32 cellular contexts compared by ENCODE assay signal in the genomic region with DNA sequence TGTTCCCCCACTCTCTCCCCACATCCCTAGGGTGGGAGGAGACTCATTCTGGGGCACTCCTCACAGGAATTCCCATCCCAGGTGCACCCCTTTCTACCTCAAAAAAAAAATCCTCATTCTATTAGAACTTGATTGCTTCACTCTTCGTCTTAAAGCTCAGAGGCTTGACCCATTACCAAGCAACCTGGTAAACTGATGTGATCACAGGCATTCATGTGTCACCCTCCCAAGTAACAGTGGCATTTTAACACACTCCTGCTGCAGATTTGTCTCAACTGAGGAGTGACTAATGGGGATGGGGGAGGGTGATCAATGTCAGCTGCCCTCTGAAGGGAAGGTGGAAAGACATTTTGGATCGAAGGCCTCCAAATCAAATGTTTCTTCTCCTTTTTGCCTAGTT.
DNase-seq lines count a peak whose midpoint lies in the region; ATAC-seq, FAIRE-seq and TF ChIP-seq lines count a peak whose summit lies in the region.
"Had no signal": no experiment of that assay in that cellular context is flagged by ENCODE, and none has a peak within 500 bp of the region (broad histone marks: within the 10 kb centered on the region; RNA-seq: fewer than 3 reads in every experiment).

No MANE protein-coding gene starts in this region.

- no peaks in the 10 kb centered on the region for H4K20me1 ChIP-seq in GM23338 (replicated peaks; ENCODE audit: insufficient read depth)
- H4K20me1 ChIP-seq: BLaER1 had no signal

- peaks cover 2% of the 10 kb centered on the region; the same call in 1 of the 2 replicates for H3K36me3 ChIP-seq in GM23338 (ENCODE audit: insufficient read depth)
- H3K36me3 ChIP-seq: BLaER1, upper lobe of right lung had no signal

- intact Hi-C loops in CD14-positive monocyte (cut with micrococcal nuclease) = no loop called here

- H3K4me2 ChIP-seq in GM23338 = no peak overlapping the region
- H3K4me2 ChIP-seq: BLaER1, KMS-11 had no signal

- H3K27ac Mint-ChIP-seq in GM23338 = no peak overlapping the region
- H3K27ac Mint-ChIP-seq in CD14-positive monocyte = no peak overlapping the region
- H3K27ac Mint-ChIP-seq: activated B cell treated with CpG ODN at 0.5 μM for 24 hours; activated CD4-positive, alpha-beta T cell treated with anti-CD3 and anti-CD28 coated beads, Interleukin-2, amount 10 ng/mL, durations not matched to agents 7 days and 5 days; activated naive CD8-positive, alpha-beta T cell treated with anti-CD3 and anti-CD28 coated beads, Interleukin-2, amount 10 ng/mL, durations not matched to agents 7 days and 5 days; nephron progenitor cell; stimulated activated effector memory CD8-positive, alpha-beta T cell treated with anti-CD3 and anti-CD28 coated beads, Interleukin-12 subunit alpha, Interleukin-12 subunit beta, amount 100 ng/mL, for 72 hours had no signal

- ATAC-seq in GM23338 = no peak
- ATAC-seq: left cardiac atrium; stimulated activated effector memory CD8-positive, alpha-beta T cell treated with anti-CD3 and anti-CD28 coated beads, Interleukin-12 subunit alpha, Interleukin-12 subunit beta, amount 100 ng/mL, for 72 hours; upper lobe of right lung had no signal

- H3K4me1 ChIP-seq in GM23338 (ENCODE audit: insufficient read depth) = no peaks in the 10 kb centered on the region
- H3K4me1 ChIP-seq: BLaER1, upper lobe of right lung had no signal

- H3K79me2 ChIP-seq in GM23338 (replicated peaks; ENCODE audit: insufficient read depth) = no peaks in the 10 kb centered on the region

- no peaks in the 10 kb centered on the region for H3K27me3 ChIP-seq in GM23338 (ENCODE audit: insufficient read depth)
- H3K27me3 ChIP-seq: BLaER1, upper lobe of right lung had no signal

- H3K9me2 ChIP-seq in GM23338 (ENCODE audit: insufficient read depth) = 0 out of 2 replicates have a peak, but pooled peaks cover 4% of the 10 kb centered on the region

- H2AFZ ChIP-seq in GM23338 = peak overlapping the region; percentile 64

- H3K4me1 Mint-ChIP-seq in GM23338 = peaks cover 10% of the 10 kb centered on the region; the same call in 2 of the 3 replicates
- no peaks in the 10 kb centered on the region for H3K4me1 Mint-ChIP-seq in CD14-positive monocyte
- H3K4me1 Mint-ChIP-seq: activated B cell treated with CpG ODN at 0.5 μM for 24 hours; activated CD4-positive, alpha-beta T cell treated with anti-CD3 and anti-CD28 coated beads, Interleukin-2, amount 10 ng/mL, durations not matched to agents 7 days and 5 days; activated naive CD8-positive, alpha-beta T cell treated with anti-CD3 and anti-CD28 coated beads, Interleukin-2, amount 10 ng/mL, durations not matched to agents 7 days and 5 days; stimulated activated effector memory CD8-positive, alpha-beta T cell treated with anti-CD3 and anti-CD28 coated beads, Interleukin-12 subunit alpha, Interleukin-12 subunit beta, amount 100 ng/mL, for 72 hours had no signal

- H3F3A ChIP-seq in GM23338 (replicated peaks; ENCODE audit: low read depth) = no peaks in the 10 kb centered on the region

- TF ChIP-seq CTCF in GM23338 (conservative IDR thresholded peaks at IDR 0.05; ENCODE audit: low read depth in 2 of 2) = no peak
- no peak for TF ChIP-seq CTCF in epithelial cell of esophagus (IDR thresholded peaks at IDR 0.05; ENCODE audit: insufficient read depth, low read depth, low read length, missing control alignments)
- TF ChIP-seq CTCF in CD14-positive monocyte (IDR thresholded peaks at IDR 0.05) = no peak

- H3K9me3 Mint-ChIP-seq in GM23338 (peaks cover 11% of the 10 kb centered on the region; the same call in 2 of the 3 replicates), CD14-positive monocyte (peaks cover 2 to 6% (median 3%) of the 10 kb centered on the region in 7 donors)

- FAIRE-seq in frontal cortex (lab: Jason Lieb, UNC) = no peak

- H3K27me3 Mint-ChIP-seq in GM23338 (ENCODE audit: insufficient read depth, low read depth, poor library complexity) = no peaks in the 10 kb centered on the region
- H3K27me3 Mint-ChIP-seq in CD14-positive monocyte (ENCODE audit: low read depth in 3 of 3) = peaks cover 0 to 5% (median 1%) of the 10 kb centered on the region in 3 donors
- H3K27me3 Mint-ChIP-seq: activated CD4-positive, alpha-beta T cell treated with anti-CD3 and anti-CD28 coated beads, Interleukin-2, amount 10 ng/mL, durations not matched to agents 7 days and 5 days had no signal

- no peak overlapping the region for H3K4me3 Mint-ChIP-seq in GM23338
- H3K4me3 Mint-ChIP-seq in CD14-positive monocyte = no peak overlapping the region
- H3K4me3 Mint-ChIP-seq: activated B cell treated with CpG ODN at 0.5 μM for 24 hours; activated CD4-positive, alpha-beta T cell treated with anti-CD3 and anti-CD28 coated beads, Interleukin-2, amount 10 ng/mL, durations not matched to agents 7 days and 5 days; activated naive CD8-positive, alpha-beta T cell treated with anti-CD3 and anti-CD28 coated beads, Interleukin-2, amount 10 ng/mL, durations not matched to agents 7 days and 5 days; nephron progenitor cell; stimulated activated effector memory CD8-positive, alpha-beta T cell treated with anti-CD3 and anti-CD28 coated beads, Interleukin-12 subunit alpha, Interleukin-12 subunit beta, amount 100 ng/mL, for 72 hours had no signal

- H3K36me3 Mint-ChIP-seq in GM23338 (ENCODE audit: low read depth) = peaks cover 3% of the 10 kb centered on the region; the same call in 1 of the 3 replicates
- no peaks in the 10 kb centered on the region for H3K36me3 Mint-ChIP-seq in CD14-positive monocyte
- H3K36me3 Mint-ChIP-seq: activated naive CD8-positive, alpha-beta T cell treated with anti-CD3 and anti-CD28 coated beads, Interleukin-2, amount 10 ng/mL, durations not matched to agents 7 days and 5 days; stimulated activated effector memory CD8-positive, alpha-beta T cell treated with anti-CD3 and anti-CD28 coated beads, Interleukin-12 subunit alpha, Interleukin-12 subunit beta, amount 100 ng/mL, for 72 hours had no signal

- no peak for DNase-seq in GM23338 (ENCODE audit: low spot score)
- peak; percentile 22 for DNase-seq in RKO (ENCODE audit: low spot score)
- peak; percentile 72 for DNase-seq in epithelial cell of esophagus (ENCODE audit: low read depth)
- DNase-seq in kidney tubule cell (ENCODE audit: low spot score) = peak; percentile 80
- no peak for DNase-seq in frontal cortex (ENCODE audit: low spot score in 2 of 2)
- no peak for DNase-seq in RPMI8226
- no peak for DNase-seq in CD14-positive monocyte (ENCODE audit: low spot score)
- no peak for DNase-seq in hippocampal formation (lab: John Stamatoyannopoulos, UW)
- DNase-seq: activated B cell treated with CpG ODN at 0.5 μM for 24 hours; activated CD4-positive, alpha-beta T cell treated with anti-CD3 and anti-CD28 coated beads, Interleukin-2, amount 10 ng/mL, durations not matched to agents 7 days and 5 days; activated effector memory CD4-positive, alpha-beta T cell treated with anti-CD3 and anti-CD28 coated beads, Interleukin-2, amount 50 U/mL, for 16 hours; activated naive CD8-positive, alpha-beta T cell treated with anti-CD3 and anti-CD28 coated beads, Interleukin-2, amount 10 ng/mL, durations not matched to agents 7 days and 5 days; activated T-cell treated with anti-CD3 and anti-CD28 coated beads, Interleukin-2, amount 50 U/mL, for 1 hour; aorta; DMS53; effector CD8-positive, alpha-beta T cell; foreskin fibroblast; GDM1; left cardiac atrium; NCI-H1417; NCI-H2029 treated with DMSO at 0.1 percent for 48 hours; NCI-H526; nephron progenitor cell; NK-92 treated with Interleukin-12 subunit alpha and Interleukin-12 subunit beta, amount 100 ng/mL, for 24 hours; SHP77; substantia nigra; T-helper 1 cell; upper lobe of right lung had no signal

- no peak overlapping the region for H3K4me3 ChIP-seq in GM23338
- H3K4me3 ChIP-seq in epithelial cell of esophagus (ENCODE audit: low read length) = no peak overlapping the region
- H3K4me3 ChIP-seq: BLaER1, coronary artery, upper lobe of right lung had no signal

- no peak overlapping the region for H3K27ac ChIP-seq in GM23338 (ENCODE audit: low read depth)
- H3K27ac ChIP-seq: BLaER1, coronary artery, KMS-11, upper lobe of right lung had no signal

TF ChIP-seq in GM23338, 12 proteins besides CTCF, POLR2A, EP300 and RAD21 (continues in another document):
- TF ChIP-seq NANOG (IDR thresholded peaks at IDR 0.05; ENCODE audit: borderline replicate concordance) (no peak), EZH2phosphoT487 (IDR thresholded peaks at IDR 0.05; ENCODE audit: unreplicated experiment) (no peak)
- TF ChIP-seq, protein P1, sequence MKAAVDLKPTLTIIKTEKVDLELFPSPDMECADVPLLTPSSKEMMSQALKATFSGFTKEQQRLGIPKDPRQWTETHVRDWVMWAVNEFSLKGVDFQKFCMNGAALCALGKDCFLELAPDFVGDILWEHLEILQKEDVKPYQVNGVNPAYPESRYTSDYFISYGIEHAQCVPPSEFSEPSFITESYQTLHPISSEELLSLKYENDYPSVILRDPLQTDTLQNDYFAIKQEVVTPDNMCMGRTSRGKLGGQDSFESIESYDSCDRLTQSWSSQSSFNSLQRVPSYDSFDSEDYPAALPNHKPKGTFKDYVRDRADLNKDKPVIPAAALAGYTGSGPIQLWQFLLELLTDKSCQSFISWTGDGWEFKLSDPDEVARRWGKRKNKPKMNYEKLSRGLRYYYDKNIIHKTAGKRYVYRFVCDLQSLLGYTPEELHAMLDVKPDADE (IDR thresholded peaks at IDR 0.05) = no peak

Comparison
In these comparisons a context has a peak if more than half of its experiments do, and no peak if none do; other contexts are left out.
1. DNase-seq: peak in RKO (single experiment), epithelial cell of esophagus (single experiment) and kidney tubule cell (single experiment); none in GM23338 (single experiment), frontal cortex (0 of 2), RPMI8226 (single experiment), CD14-positive monocyte (single experiment) and hippocampal formation (0 of 2).